Comparison of ENCODE assay signal across 1 cellular context in genomic region chr2:199441759-199442158, GRCh38.
TF ChIP-seq lines count a peak whose summit lies in the region.

No MANE protein-coding gene starts in this region.

TF ChIP-seq in HepG2, 621 proteins besides CTCF, POLR2A, EP300 and RAD21 (continued from another document):
- TF ChIP-seq IRF9 (CRISPR knock-in tag; IDR thresholded peaks at IDR 0.05; ENCODE audit: borderline replicate concordance) (no peak), SNAI1 (CRISPR knock-in tag; IDR thresholded peaks at IDR 0.05; ENCODE audit: borderline replicate concordance) (no peak)
